In the genomic region with DNA sequence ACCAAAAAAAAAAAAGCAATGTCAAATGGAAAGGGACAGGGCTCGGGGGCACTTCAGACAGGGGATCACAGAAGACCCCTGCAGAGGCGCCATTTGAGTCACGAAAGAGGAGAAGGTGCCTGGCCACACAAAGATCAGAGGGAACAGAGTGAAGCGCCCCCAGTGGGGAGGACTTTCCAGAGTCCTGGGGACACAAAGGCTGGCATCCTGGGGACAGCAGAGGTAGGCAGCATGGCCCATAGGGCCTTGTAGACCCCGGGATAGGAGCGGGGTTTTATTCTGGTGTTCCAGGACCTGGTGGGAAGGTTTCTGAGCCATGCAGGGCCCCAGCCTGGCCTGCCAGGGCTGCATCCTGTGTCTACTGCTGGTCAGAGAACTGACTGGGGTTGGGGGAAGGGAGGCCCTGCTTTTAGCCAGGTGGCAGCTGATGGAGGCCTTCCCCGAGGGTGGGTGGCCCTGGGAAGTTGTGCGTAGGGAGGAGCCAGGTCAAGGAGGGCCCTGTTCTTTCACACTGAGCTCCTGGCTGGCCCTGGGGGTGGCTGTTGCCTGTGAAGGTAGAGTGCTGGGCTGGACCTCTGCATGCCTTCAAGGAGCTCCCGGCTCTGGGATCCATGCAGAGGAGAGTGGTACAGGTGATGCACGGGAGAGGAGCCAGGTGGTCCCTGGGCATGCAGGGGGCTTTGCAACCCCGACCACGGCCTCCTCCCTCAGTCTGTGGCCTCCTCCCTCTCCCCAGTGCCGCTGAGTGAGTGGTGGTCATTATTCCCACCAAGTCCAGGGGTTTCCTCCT, we compare ENCODE assay signal across 15 cellular contexts.
DNase-seq lines count a peak whose midpoint lies in the region; ATAC-seq and TF ChIP-seq lines count a peak whose summit lies in the region.
"Had no signal": no experiment of that assay in that cellular context is flagged by ENCODE, and none has a peak within 500 bp of the region (broad histone marks: within the 10 kb centered on the region; RNA-seq: fewer than 3 reads in every experiment).

No MANE protein-coding gene starts in this region.

- 90% methylated on average over 11 of the region's 13 CpGs for WGBS in mesenchymal stem cell
- WGBS in spleen, 5 donors = 73 to 76% (median 74%) methylated on average over 9 to 13 of the region's 13 CpGs

- H3K4me3 Mint-ChIP-seq in brain = peak overlapping the region; percentile 25 to 79 (median 75)

- H4K91ac ChIP-seq in mesenchymal stem cell (ENCODE audit: low read length) = peak overlapping the region; percentile 27

- TF ChIP-seq CTCF in brain (conservative IDR thresholded peaks at IDR 0.05) = no peak
- no peak for TF ChIP-seq CTCF in spleen (IDR thresholded peaks at IDR 0.05 in 8 of 11, conservative IDR thresholded peaks at IDR 0.05 in 3 of 11)

- H3K27ac ChIP-seq in mesenchymal stem cell (ENCODE audit: low read length, poor library complexity, severe bottlenecking) (no peak overlapping the region), spleen (no peak overlapping the region)
- H3K27ac ChIP-seq: Peyer's patch had no signal

- TF ChIP-seq POLR2A in spleen (IDR thresholded peaks at IDR 0.05) = no peak

- H3K36me3 Mint-ChIP-seq in brain = peaks cover 19% of the 10 kb centered on the region

- no peak overlapping the region for H2BK12ac ChIP-seq in mesenchymal stem cell (ENCODE audit: low read length in 2 of 2)

- H3K14ac ChIP-seq in mesenchymal stem cell (ENCODE audit: low read length in 2 of 2) = no peak overlapping the region

- no peak overlapping the region for H2BK15ac ChIP-seq in mesenchymal stem cell (ENCODE audit: low read depth, poor library complexity, severe bottlenecking)

- peaks cover 59% of the 10 kb centered on the region for H3K4me1 Mint-ChIP-seq in brain

- H3K4me2 ChIP-seq in mesenchymal stem cell (ENCODE audit: low read length, poor library complexity, severe bottlenecking) = no peak overlapping the region
- H3K4me2 ChIP-seq: SK-N-SH had no signal

- no peak overlapping the region for H4K8ac ChIP-seq in mesenchymal stem cell (ENCODE audit: low read length)

- H3K79me1 ChIP-seq in mesenchymal stem cell (replicated peaks; ENCODE audit: low read length, poor library complexity, severe bottlenecking) = peaks cover 8% of the 10 kb centered on the region

- H3K4ac ChIP-seq in mesenchymal stem cell (ENCODE audit: low read depth in 1 of 2, low read length in 2 of 2) = no peak overlapping the region

- no peak overlapping the region for H2AFZ ChIP-seq in mesenchymal stem cell (ENCODE audit: low read depth, low read length)

- in situ Hi-C loops in ACHN (cut with HindIII; ENCODE audit: low pct_ligation_motif_present, low pct_unique_long_range_greater_than_20kb, low sequenced_read_pairs) = no loop called here

- H3K4me1 ChIP-seq in mesenchymal stem cell (ENCODE audit: control insufficient read depth, insufficient read depth, low read depth, low read length) = no peaks in the 10 kb centered on the region
- H3K4me1 ChIP-seq in spleen = no peaks in the 10 kb centered on the region
- H3K4me1 ChIP-seq: HAP-1, Peyer's patch had no signal

- no peak overlapping the region for H3K9ac ChIP-seq in mesenchymal stem cell (ENCODE audit: low read length)
- H3K9ac ChIP-seq: SK-N-SH had no signal

- peaks cover 0 to 8% of the 10 kb centered on the region in 2 experiments for H3K36me3 ChIP-seq in mesenchymal stem cell (ENCODE audit: control insufficient read depth in 1 of 2, insufficient read depth in 2 of 2, low read depth in 1 of 2, low read length in 2 of 2)
- no peaks in the 10 kb centered on the region for H3K36me3 ChIP-seq in spleen
- H3K36me3 ChIP-seq: HAP-1, Peyer's patch had no signal

- no peak overlapping the region for H2BK120ac ChIP-seq in mesenchymal stem cell (ENCODE audit: low read depth, low read length)

- H3K27me3 ChIP-seq in mesenchymal stem cell (ENCODE audit: control insufficient read depth in 1 of 2, insufficient read depth in 1 of 2, low read length in 2 of 2) = no peaks in the 10 kb centered on the region
- H3K27me3 ChIP-seq in spleen (replicated peaks in 1 of 7) = no peaks in the 10 kb centered on the region
- H3K27me3 ChIP-seq: Peyer's patch had no signal

- H3K23ac ChIP-seq in mesenchymal stem cell (ENCODE audit: low read length in 2 of 2) = no peak overlapping the region

- H2AK5ac ChIP-seq in mesenchymal stem cell (ENCODE audit: low read length, severe bottlenecking) = no peak overlapping the region

- DNase-seq in mesenchymal stem cell (no peak), spleen (peak; percentile 51), ACHN (no peak)
- no peak for DNase-seq in activated CD4-positive, CD25-positive, alpha-beta regulatory T cell treated with anti-CD3 and anti-CD28 coated beads, Interleukin-2, amount 50 U/mL, for 72 hours
- DNase-seq: COR-L47, KG1, NCI-H1436 treated with DMSO at 0.1 percent for 48 hours, NCI-H2081, Peyer's patch, SHP77 had no signal

- H3K27ac Mint-ChIP-seq in brain = peak overlapping the region; percentile 88 to 99 (median 96)

- intact Hi-C loops in spleen (cut with DNase I; ENCODE audit: low total_unique reads) = no loop called here

- no peak for ATAC-seq in GM21526 (IDR thresholded peaks at IDR 0.05; ENCODE audit: low FRiP score, unreplicated experiment)

- no peak overlapping the region for H3K18ac ChIP-seq in mesenchymal stem cell (ENCODE audit: low read depth in 1 of 2, low read length in 2 of 2)

- H2BK5ac ChIP-seq in mesenchymal stem cell (ENCODE audit: low read depth, low read length, poor library complexity, severe bottlenecking) = no peak overlapping the region

- no peaks in the 10 kb centered on the region for H3K27me3 Mint-ChIP-seq in brain

- H3K9me3 Mint-ChIP-seq in brain = peaks cover 3 to 16% (median 3%) of the 10 kb centered on the region in 5 experiments

- no peaks in the 10 kb centered on the region for H3K9me3 ChIP-seq in mesenchymal stem cell (ENCODE audit: control insufficient read depth, low read length)
- peaks cover 0 to 27% (median 0%) of the 10 kb centered on the region in 8 donors for H3K9me3 ChIP-seq in spleen
- H3K9me3 ChIP-seq: HAP-1, Peyer's patch, SK-N-SH had no signal

- H3K4me3 ChIP-seq in mesenchymal stem cell (ENCODE audit: insufficient read depth in 1 of 2, low read depth in 1 of 2, low read length in 2 of 2) (no peak overlapping the region), spleen (no peak overlapping the region)
- H3K4me3 ChIP-seq: HAP-1, Peyer's patch had no signal

TF ChIP-seq in PFSK-1, 5 proteins besides CTCF, POLR2A, EP300 and RAD21:
- TF ChIP-seq FOXP2 (optimal IDR thresholded peaks at IDR 0.05; ENCODE audit: borderline replicate concordance, extremely low read depth, extremely low read length, insufficient read depth) (no peak), POLR2AphosphoS5 (IDR thresholded peaks at IDR 0.05; ENCODE audit: low read depth, low read length) (peak; percentile 75), TAF1 (IDR thresholded peaks at IDR 0.05; ENCODE audit: borderline replicate concordance, insufficient read depth, low read length) (no peak), SIN3A (IDR thresholded peaks at IDR 0.05; ENCODE audit: borderline replicate concordance, insufficient read depth, low read length) (no peak)
- TF ChIP-seq, protein P1, sequence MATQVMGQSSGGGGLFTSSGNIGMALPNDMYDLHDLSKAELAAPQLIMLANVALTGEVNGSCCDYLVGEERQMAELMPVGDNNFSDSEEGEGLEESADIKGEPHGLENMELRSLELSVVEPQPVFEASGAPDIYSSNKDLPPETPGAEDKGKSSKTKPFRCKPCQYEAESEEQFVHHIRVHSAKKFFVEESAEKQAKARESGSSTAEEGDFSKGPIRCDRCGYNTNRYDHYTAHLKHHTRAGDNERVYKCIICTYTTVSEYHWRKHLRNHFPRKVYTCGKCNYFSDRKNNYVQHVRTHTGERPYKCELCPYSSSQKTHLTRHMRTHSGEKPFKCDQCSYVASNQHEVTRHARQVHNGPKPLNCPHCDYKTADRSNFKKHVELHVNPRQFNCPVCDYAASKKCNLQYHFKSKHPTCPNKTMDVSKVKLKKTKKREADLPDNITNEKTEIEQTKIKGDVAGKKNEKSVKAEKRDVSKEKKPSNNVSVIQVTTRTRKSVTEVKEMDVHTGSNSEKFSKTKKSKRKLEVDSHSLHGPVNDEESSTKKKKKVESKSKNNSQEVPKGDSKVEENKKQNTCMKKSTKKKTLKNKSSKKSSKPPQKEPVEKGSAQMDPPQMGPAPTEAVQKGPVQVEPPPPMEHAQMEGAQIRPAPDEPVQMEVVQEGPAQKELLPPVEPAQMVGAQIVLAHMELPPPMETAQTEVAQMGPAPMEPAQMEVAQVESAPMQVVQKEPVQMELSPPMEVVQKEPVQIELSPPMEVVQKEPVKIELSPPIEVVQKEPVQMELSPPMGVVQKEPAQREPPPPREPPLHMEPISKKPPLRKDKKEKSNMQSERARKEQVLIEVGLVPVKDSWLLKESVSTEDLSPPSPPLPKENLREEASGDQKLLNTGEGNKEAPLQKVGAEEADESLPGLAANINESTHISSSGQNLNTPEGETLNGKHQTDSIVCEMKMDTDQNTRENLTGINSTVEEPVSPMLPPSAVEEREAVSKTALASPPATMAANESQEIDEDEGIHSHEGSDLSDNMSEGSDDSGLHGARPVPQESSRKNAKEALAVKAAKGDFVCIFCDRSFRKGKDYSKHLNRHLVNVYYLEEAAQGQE (IDR thresholded peaks at IDR 0.05; ENCODE audit: insufficient read depth in 1 of 2, low read depth in 2 of 2, low read length in 2 of 2) = no peak
TF ChIP-seq in PFSK-1: peak in this region for 1.
